ENCODE assay signal across 8 cellular contexts in genomic region chr2:74119912-74120825, GRCh38.
A peak's percentile ranks its signal among the peaks of the same experiment; 100 is the strongest.
DNase-seq lines count a peak whose midpoint lies in the region; TF ChIP-seq lines count a peak whose summit lies in the region.

No MANE protein-coding gene starts in this region.

- H3K36me3 Mint-ChIP-seq in T-helper 1 cell treated with Interleukin-12 subunit alpha and Interleukin-12 subunit beta and Interleukin-4 antibody, amounts not matched to agents 30 μg/mL and 1 μg/mL, for 36 hours (ENCODE audit: low read depth): peaks cover 9% of the 10 kb centered on the region

- peak overlapping the region; percentile 79 for H3K4me3 ChIP-seq in GM12864 (ENCODE audit: low read depth, low read length)
- peak overlapping the region; percentile 57 for H3K4me3 ChIP-seq in HFF-Myc (replicated peaks; ENCODE audit: low read depth, low read length)

- peak overlapping the region; percentile 81 for H3K4me3 Mint-ChIP-seq in T-helper 1 cell treated with Interleukin-12 subunit alpha and Interleukin-12 subunit beta and Interleukin-4 antibody, amounts not matched to agents 30 μg/mL and 1 μg/mL, for 36 hours

- H3K27ac Mint-ChIP-seq in T-helper 1 cell treated with Interleukin-12 subunit alpha and Interleukin-12 subunit beta and Interleukin-4 antibody, amounts not matched to agents 30 μg/mL and 1 μg/mL, for 36 hours: peak overlapping the region; percentile 86

- peaks cover 18% of the 10 kb centered on the region for H3K9me3 Mint-ChIP-seq in T-helper 1 cell treated with Interleukin-12 subunit alpha and Interleukin-12 subunit beta and Interleukin-4 antibody, amounts not matched to agents 30 μg/mL and 1 μg/mL, for 36 hours

- TF ChIP-seq CTCF in GM12864 (IDR thresholded peaks at IDR 0.05; ENCODE audit: low read depth, low read length, missing control alignments) (peak; percentile 62), HFF-Myc (IDR thresholded peaks at IDR 0.05; ENCODE audit: low read depth, low read length, missing control alignments) (peak; percentile 46)

- peak; percentile 69 for DNase-seq in GM12864 (ENCODE audit: low read depth)
- DNase-seq in HFF-Myc (ENCODE audit: extremely low read depth, low read depth): peak; percentile 26
- DNase-seq in MV-4-11 (lab: John Stamatoyannopoulos, UW): peak; percentile 82
- DNase-seq in anterior cingulate cortex (lab: John Stamatoyannopoulos, UW): peak in 57 of 58 donors; percentile 37 to 95 (median 78)
- peak; percentile 95 for DNase-seq in hepatic stellate cell (ENCODE audit: low spot score)
- DNase-seq in retina: peak; percentile 95
- DNase-seq in NAMALWA (ENCODE audit: low spot score): no peak

- peaks cover 11% of the 10 kb centered on the region for H3K4me1 Mint-ChIP-seq in T-helper 1 cell treated with Interleukin-12 subunit alpha and Interleukin-12 subunit beta and Interleukin-4 antibody, amounts not matched to agents 30 μg/mL and 1 μg/mL, for 36 hours (ENCODE audit: low read depth)

- H3K27me3 Mint-ChIP-seq in T-helper 1 cell treated with Interleukin-12 subunit alpha and Interleukin-12 subunit beta and Interleukin-4 antibody, amounts not matched to agents 30 μg/mL and 1 μg/mL, for 36 hours (ENCODE audit: low read depth): peaks cover 6% of the 10 kb centered on the region
